ENCODE assay signal across 2 cellular contexts in genomic region chr13:84661718-84662117, GRCh38.
TF ChIP-seq lines count a peak whose summit lies in the region.

No MANE protein-coding gene starts in this region.

TF ChIP-seq in GM23338, 12 proteins besides CTCF, POLR2A, EP300 and RAD21 (continued from another document):
- TF ChIP-seq, protein P1, sequence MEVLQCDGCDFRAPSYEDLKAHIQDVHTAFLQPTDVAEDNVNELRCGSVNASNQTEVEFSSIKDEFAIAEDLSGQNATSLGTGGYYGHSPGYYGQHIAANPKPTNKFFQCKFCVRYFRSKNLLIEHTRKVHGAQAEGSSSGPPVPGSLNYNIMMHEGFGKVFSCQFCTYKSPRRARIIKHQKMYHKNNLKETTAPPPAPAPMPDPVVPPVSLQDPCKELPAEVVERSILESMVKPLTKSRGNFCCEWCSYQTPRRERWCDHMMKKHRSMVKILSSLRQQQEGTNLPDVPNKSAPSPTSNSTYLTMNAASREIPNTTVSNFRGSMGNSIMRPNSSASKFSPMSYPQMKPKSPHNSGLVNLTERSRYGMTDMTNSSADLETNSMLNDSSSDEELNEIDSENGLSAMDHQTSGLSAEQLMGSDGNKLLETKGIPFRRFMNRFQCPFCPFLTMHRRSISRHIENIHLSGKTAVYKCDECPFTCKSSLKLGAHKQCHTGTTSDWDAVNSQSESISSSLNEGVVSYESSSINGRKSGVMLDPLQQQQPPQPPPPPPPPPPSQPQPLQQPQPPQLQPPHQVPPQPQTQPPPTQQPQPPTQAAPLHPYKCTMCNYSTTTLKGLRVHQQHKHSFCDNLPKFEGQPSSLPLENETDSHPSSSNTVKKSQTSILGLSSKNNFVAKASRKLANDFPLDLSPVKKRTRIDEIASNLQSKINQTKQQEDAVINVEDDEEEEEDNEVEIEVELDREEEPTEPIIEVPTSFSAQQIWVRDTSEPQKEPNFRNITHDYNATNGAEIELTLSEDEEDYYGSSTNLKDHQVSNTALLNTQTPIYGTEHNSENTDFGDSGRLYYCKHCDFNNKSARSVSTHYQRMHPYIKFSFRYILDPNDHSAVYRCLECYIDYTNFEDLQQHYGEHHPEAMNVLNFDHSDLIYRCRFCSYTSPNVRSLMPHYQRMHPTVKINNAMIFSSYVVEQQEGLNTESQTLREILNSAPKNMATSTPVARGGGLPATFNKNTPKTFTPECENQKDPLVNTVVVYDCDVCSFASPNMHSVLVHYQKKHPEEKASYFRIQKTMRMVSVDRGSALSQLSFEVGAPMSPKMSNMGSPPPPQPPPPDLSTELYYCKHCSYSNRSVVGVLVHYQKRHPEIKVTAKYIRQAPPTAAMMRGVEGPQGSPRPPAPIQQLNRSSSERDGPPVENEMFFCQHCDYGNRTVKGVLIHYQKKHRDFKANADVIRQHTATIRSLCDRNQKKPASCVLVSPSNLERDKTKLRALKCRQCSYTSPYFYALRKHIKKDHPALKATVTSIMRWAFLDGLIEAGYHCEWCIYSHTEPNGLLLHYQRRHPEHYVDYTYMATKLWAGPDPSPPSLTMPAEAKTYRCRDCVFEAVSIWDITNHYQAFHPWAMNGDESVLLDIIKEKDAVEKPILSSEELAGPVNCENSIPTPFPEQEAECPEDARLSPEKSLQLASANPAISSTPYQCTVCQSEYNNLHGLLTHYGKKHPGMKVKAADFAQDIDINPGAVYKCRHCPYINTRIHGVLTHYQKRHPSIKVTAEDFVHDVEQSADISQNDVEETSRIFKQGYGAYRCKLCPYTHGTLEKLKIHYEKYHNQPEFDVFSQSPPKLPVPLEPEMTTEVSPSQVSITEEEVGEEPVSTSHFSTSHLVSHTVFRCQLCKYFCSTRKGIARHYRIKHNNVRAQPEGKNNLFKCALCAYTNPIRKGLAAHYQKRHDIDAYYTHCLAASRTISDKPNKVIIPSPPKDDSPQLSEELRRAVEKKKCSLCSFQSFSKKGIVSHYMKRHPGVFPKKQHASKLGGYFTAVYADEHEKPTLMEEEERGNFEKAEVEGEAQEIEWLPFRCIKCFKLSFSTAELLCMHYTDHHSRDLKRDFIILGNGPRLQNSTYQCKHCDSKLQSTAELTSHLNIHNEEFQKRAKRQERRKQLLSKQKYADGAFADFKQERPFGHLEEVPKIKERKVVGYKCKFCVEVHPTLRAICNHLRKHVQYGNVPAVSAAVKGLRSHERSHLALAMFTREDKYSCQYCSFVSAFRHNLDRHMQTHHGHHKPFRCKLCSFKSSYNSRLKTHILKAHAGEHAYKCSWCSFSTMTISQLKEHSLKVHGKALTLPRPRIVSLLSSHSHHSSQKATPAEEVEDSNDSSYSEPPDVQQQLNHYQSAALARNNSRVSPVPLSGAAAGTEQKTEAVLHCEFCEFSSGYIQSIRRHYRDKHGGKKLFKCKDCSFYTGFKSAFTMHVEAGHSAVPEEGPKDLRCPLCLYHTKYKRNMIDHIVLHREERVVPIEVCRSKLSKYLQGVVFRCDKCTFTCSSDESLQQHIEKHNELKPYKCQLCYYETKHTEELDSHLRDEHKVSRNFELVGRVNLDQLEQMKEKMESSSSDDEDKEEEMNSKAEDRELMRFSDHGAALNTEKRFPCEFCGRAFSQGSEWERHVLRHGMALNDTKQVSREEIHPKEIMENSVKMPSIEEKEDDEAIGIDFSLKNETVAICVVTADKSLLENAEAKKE (CRISPR knock-in tag; IDR thresholded peaks at IDR 0.05), result no peak
- TF ChIP-seq CREB1 (CRISPR knock-in tag; IDR thresholded peaks at IDR 0.05; ENCODE audit: low read depth), result no peak
- TF ChIP-seq, protein P2, sequence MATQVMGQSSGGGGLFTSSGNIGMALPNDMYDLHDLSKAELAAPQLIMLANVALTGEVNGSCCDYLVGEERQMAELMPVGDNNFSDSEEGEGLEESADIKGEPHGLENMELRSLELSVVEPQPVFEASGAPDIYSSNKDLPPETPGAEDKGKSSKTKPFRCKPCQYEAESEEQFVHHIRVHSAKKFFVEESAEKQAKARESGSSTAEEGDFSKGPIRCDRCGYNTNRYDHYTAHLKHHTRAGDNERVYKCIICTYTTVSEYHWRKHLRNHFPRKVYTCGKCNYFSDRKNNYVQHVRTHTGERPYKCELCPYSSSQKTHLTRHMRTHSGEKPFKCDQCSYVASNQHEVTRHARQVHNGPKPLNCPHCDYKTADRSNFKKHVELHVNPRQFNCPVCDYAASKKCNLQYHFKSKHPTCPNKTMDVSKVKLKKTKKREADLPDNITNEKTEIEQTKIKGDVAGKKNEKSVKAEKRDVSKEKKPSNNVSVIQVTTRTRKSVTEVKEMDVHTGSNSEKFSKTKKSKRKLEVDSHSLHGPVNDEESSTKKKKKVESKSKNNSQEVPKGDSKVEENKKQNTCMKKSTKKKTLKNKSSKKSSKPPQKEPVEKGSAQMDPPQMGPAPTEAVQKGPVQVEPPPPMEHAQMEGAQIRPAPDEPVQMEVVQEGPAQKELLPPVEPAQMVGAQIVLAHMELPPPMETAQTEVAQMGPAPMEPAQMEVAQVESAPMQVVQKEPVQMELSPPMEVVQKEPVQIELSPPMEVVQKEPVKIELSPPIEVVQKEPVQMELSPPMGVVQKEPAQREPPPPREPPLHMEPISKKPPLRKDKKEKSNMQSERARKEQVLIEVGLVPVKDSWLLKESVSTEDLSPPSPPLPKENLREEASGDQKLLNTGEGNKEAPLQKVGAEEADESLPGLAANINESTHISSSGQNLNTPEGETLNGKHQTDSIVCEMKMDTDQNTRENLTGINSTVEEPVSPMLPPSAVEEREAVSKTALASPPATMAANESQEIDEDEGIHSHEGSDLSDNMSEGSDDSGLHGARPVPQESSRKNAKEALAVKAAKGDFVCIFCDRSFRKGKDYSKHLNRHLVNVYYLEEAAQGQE (IDR thresholded peaks at IDR 0.05; ENCODE audit: unreplicated experiment), result no peak
- TF ChIP-seq, protein P3, sequence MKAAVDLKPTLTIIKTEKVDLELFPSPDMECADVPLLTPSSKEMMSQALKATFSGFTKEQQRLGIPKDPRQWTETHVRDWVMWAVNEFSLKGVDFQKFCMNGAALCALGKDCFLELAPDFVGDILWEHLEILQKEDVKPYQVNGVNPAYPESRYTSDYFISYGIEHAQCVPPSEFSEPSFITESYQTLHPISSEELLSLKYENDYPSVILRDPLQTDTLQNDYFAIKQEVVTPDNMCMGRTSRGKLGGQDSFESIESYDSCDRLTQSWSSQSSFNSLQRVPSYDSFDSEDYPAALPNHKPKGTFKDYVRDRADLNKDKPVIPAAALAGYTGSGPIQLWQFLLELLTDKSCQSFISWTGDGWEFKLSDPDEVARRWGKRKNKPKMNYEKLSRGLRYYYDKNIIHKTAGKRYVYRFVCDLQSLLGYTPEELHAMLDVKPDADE (IDR thresholded peaks at IDR 0.05), result no peak
- TF ChIP-seq EZH2 (IDR thresholded peaks at IDR 0.05; ENCODE audit: low read depth, unreplicated experiment), result no peak
- no peak for TF ChIP-seq ZNF331 (CRISPR knock-in tag; IDR thresholded peaks at IDR 0.05; ENCODE audit: low read depth)
- no peak for TF ChIP-seq STAT1 (IDR thresholded peaks at IDR 0.05; ENCODE audit: unreplicated experiment)
- no peak for TF ChIP-seq JUNB (IDR thresholded peaks at IDR 0.05; ENCODE audit: unreplicated experiment)
TF ChIP-seq in GM23338: peak in this region for 0.

TF ChIP-seq in SK-N-SH, 30 proteins besides CTCF, POLR2A, EP300 and RAD21 (continued from another document):
- TF ChIP-seq, protein P2 (IDR thresholded peaks at IDR 0.05; ENCODE audit: low read depth, low read length), result no peak
- TF ChIP-seq, protein P4, sequence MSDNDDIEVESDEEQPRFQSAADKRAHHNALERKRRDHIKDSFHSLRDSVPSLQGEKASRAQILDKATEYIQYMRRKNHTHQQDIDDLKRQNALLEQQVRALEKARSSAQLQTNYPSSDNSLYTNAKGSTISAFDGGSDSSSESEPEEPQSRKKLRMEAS (IDR thresholded peaks at IDR 0.05; ENCODE audit: low read depth), result no peak
- no peak for TF ChIP-seq TEAD4 (IDR thresholded peaks at IDR 0.05; ENCODE audit: borderline replicate concordance, insufficient read depth)
- TF ChIP-seq MEF2A (IDR thresholded peaks at IDR 0.05; ENCODE audit: borderline replicate concordance, low read depth), result no peak
- TF ChIP-seq RCOR1 (IDR thresholded peaks at IDR 0.05; ENCODE audit: low read length), result no peak
- TF ChIP-seq FOXM1 (IDR thresholded peaks at IDR 0.05; ENCODE audit: low read depth), result no peak
- no peak for TF ChIP-seq RFX5 (IDR thresholded peaks at IDR 0.05; ENCODE audit: low read length)
- no peak for TF ChIP-seq YY1 (IDR thresholded peaks at IDR 0.05; ENCODE audit: low read depth)
- peak; percentile 26; the same call in 1 of the 2 replicates for TF ChIP-seq JUND (IDR thresholded peaks at IDR 0.05)
- no peak for TF ChIP-seq SIN3A (IDR thresholded peaks at IDR 0.05; ENCODE audit: borderline replicate concordance, low read depth, low read length)
- no peak for TF ChIP-seq POLR2AphosphoS5 (IDR thresholded peaks at IDR 0.05; ENCODE audit: low read depth, low read length)
- TF ChIP-seq GABPA (IDR thresholded peaks at IDR 0.05; ENCODE audit: low read depth), result no peak
- TF ChIP-seq TAF1 (IDR thresholded peaks at IDR 0.05; ENCODE audit: borderline replicate concordance, low read depth, low read length), result no peak
- TF ChIP-seq, protein P5, sequence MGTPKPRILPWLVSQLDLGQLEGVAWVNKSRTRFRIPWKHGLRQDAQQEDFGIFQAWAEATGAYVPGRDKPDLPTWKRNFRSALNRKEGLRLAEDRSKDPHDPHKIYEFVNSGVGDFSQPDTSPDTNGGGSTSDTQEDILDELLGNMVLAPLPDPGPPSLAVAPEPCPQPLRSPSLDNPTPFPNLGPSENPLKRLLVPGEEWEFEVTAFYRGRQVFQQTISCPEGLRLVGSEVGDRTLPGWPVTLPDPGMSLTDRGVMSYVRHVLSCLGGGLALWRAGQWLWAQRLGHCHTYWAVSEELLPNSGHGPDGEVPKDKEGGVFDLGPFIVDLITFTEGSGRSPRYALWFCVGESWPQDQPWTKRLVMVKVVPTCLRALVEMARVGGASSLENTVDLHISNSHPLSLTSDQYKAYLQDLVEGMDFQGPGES (IDR thresholded peaks at IDR 0.05; ENCODE audit: low read depth, low read length), result no peak
- TF ChIP-seq FOSL2 (IDR thresholded peaks at IDR 0.05; ENCODE audit: borderline replicate concordance, low read depth), result peak; percentile 55; the same call in 1 of the 2 replicates
